14 cellular contexts compared by ENCODE assay signal in the genomic region with DNA sequence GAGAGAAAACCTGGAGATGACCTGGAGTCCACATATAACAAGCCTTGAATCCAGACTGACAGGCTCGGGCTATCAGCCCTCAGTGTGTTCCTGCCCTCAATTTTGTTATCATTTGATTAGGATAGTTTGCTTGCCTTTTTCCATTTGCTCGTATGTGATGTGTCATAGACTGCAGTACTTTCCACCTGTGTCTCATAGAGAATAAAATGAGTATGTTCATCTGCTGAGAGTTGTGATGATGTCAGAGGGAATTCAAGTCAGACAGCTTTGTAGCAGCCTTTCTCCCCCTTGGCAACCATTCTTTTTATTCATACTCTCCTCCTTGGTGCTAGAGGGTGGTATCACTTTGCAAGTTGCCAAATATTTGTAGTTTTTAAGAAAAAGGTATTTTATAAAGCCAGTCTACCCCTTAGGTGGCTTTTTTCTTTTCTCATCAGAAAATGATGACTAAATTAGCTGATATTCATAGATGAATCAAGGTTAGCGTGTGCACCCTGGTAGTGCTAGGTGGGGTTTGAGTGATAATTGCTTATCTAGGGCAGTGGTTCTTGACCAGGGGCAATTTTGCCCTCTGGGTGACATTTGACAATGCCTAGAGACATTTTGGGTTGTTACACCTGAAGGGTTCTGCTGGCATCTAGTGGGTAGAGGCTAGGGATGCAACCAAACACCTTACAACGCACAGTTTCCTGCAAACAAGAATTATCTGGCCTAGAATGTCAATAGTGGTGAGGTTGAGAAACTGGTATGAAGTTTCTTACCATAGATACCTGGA. TPM values are rescaled to one million over a fixed set of nuclear protein-coding genes. Genes with fewer than 3 reads are reported as not detected.
A peak's percentile ranks its signal among the peaks of the same experiment; 100 is the strongest.
DNase-seq lines count a peak whose midpoint lies in the region; TF ChIP-seq lines count a peak whose summit lies in the region.
"Had no signal": no experiment of that assay in that cellular context is flagged by ENCODE, and none has a peak within 500 bp of the region (broad histone marks: within the 10 kb centered on the region; RNA-seq: fewer than 3 reads in every experiment).

No MANE protein-coding gene starts in this region.

- H3K9me2 ChIP-seq in OCI-LY1 (ENCODE audit: low read depth, low read length) = no peaks in the 10 kb centered on the region

- no peaks in the 10 kb centered on the region for H3K27me3 ChIP-seq in OCI-LY1 (ENCODE audit: insufficient read depth, low read length)

- H3F3A ChIP-seq in OCI-LY1 (ENCODE audit: insufficient read depth, low read length) = no peaks in the 10 kb centered on the region

- H3K4me3 ChIP-seq in OCI-LY1 (ENCODE audit: low read depth, low read length, poor library complexity, severe bottlenecking) = no peak overlapping the region

- peaks cover 8% of the 10 kb centered on the region for H3K4me1 ChIP-seq in OCI-LY1 (ENCODE audit: insufficient read depth, low read length, severe bottlenecking)

- H3K4me3 Mint-ChIP-seq in endothelial cell (ENCODE audit: unreplicated experiment) (no peak overlapping the region), type B pancreatic cell (no peak overlapping the region)

- no peak overlapping the region for H3K27ac ChIP-seq in OCI-LY1 (ENCODE audit: low read depth, low read length, poor library complexity, severe bottlenecking)

- no peaks in the 10 kb centered on the region for H4K20me1 ChIP-seq in OCI-LY1 (ENCODE audit: insufficient read depth, low read length)

- H3K36me3 Mint-ChIP-seq in endothelial cell (ENCODE audit: low read depth, unreplicated experiment) = peaks cover 16% of the 10 kb centered on the region
- H3K36me3 Mint-ChIP-seq in type B pancreatic cell = peaks cover 37% of the 10 kb centered on the region

- no peak overlapping the region for H3K4me2 ChIP-seq in OCI-LY1 (ENCODE audit: low read length)

- H3K79me2 ChIP-seq in OCI-LY1 (ENCODE audit: insufficient read depth, low read length) = no peaks in the 10 kb centered on the region

- TF ChIP-seq CTCF in OCI-LY1 (IDR thresholded peaks at IDR 0.05; ENCODE audit: low read length) (peak; percentile 22; the same call in 1 of the 2 replicates), endothelial cell (IDR thresholded peaks at IDR 0.05; ENCODE audit: unreplicated experiment) (no peak), type B pancreatic cell (conservative IDR thresholded peaks at IDR 0.05) (no peak)

- H3K27me3 Mint-ChIP-seq in endothelial cell (ENCODE audit: unreplicated experiment) (no peaks in the 10 kb centered on the region), type B pancreatic cell (no peaks in the 10 kb centered on the region)
- H3K27me3 Mint-ChIP-seq: CD4-positive, CD25-positive, alpha-beta regulatory T cell had no signal

- peak; percentile 21 for DNase-seq in stimulated activated CD4-positive, alpha-beta T cell treated with anti-CD3 and anti-CD28 coated beads, Interleukin-15, amount 100 ng/mL, for 24 hours
- no peak for DNase-seq in stimulated activated CD4-positive, alpha-beta T cell treated with anti-CD3 and anti-CD28 coated beads, Interleukin-2, amount 100 ng/mL, for 48 hours
- DNase-seq in endothelial cell (ENCODE audit: low spot score) (no peak), type B pancreatic cell (ENCODE audit: extremely low spot score, unreplicated experiment) (no peak), NCI-H510A treated with DMSO at 0.1 percent for 48 hours (lab: John Stamatoyannopoulos, UW) (no peak), D341Med (ENCODE audit: low spot score) (no peak)
- DNase-seq: activated effector memory CD4-positive, alpha-beta T cell treated with Interleukin-2 at 50 U/mL for 16 hours; H7; head of caudate nucleus; kidney glomerular epithelial cell; NCI-H2171 treated with DMSO at 0.1 percent for 48 hours; retina had no signal

- H3K9me3 Mint-ChIP-seq in endothelial cell (ENCODE audit: unreplicated experiment) (no peaks in the 10 kb centered on the region), type B pancreatic cell (no peaks in the 10 kb centered on the region)
- H3K9me3 Mint-ChIP-seq: CD4-positive, CD25-positive, alpha-beta regulatory T cell had no signal

- H3K9ac ChIP-seq in OCI-LY1 (ENCODE audit: low read length) = no peak overlapping the region

- H3K36me3 ChIP-seq in OCI-LY1 (ENCODE audit: insufficient read depth, low read length) = no peaks in the 10 kb centered on the region

- H2AFZ ChIP-seq in OCI-LY1 (ENCODE audit: low read length) = no peak overlapping the region

- H3K4me1 Mint-ChIP-seq in endothelial cell (ENCODE audit: unreplicated experiment) (peaks cover 10% of the 10 kb centered on the region), type B pancreatic cell (ENCODE audit: unreplicated experiment) (peaks cover 32% of the 10 kb centered on the region)

- H3K27ac Mint-ChIP-seq in endothelial cell (ENCODE audit: unreplicated experiment) = peak overlapping the region; percentile 38
- peak overlapping the region; percentile 78 for H3K27ac Mint-ChIP-seq in type B pancreatic cell

- H3K9me3 ChIP-seq in OCI-LY1 (ENCODE audit: low read length) = no peaks in the 10 kb centered on the region

RNA-seq across cellular contexts. Expression of gene SGPL1, which starts 5.4 kb away (rescaled TPM):
- total RNA-seq in endothelial cell (ENCODE audit: unreplicated experiment) (59.0 TPM), type B pancreatic cell (ENCODE audit: low replicate concordance) (70.5 and 84.3 TPM in 2 replicates)

RNA-seq across cellular contexts. Expression of gene TBATA, which starts 36.0 kb away (rescaled TPM):
- total RNA-seq in endothelial cell (ENCODE audit: unreplicated experiment) (not detected), type B pancreatic cell (ENCODE audit: low replicate concordance) (not detected in 2 replicates)
- total RNA-seq: CD4-positive, CD25-positive, alpha-beta regulatory T cell; H7 had no signal
